In genomic region chr4:110294165-110294564, GRCh38 we compare ENCODE assay signal across 36 cellular contexts.
A peak's percentile ranks its signal among the peaks of the same experiment; 100 is the strongest.
DNase-seq lines count a peak whose midpoint lies in the region; ATAC-seq, FAIRE-seq and TF ChIP-seq lines count a peak whose summit lies in the region.
"Had no signal": no experiment of that assay in that cellular context is flagged by ENCODE, and none has a peak within 500 bp of the region (broad histone marks: within the 10 kb centered on the region; RNA-seq: fewer than 3 reads in every experiment).

No MANE protein-coding gene starts in this region.

- H3K9ac ChIP-seq in astrocyte (ENCODE audit: low read length), result no peak overlapping the region

- no peaks in the 10 kb centered on the region for H3K4me1 ChIP-seq in astrocyte (ENCODE audit: insufficient read depth, low read length)
- peaks cover 4% of the 10 kb centered on the region; the same call in 1 of the 2 replicates for H3K4me1 ChIP-seq in GM23338 (ENCODE audit: insufficient read depth)
- H3K4me1 ChIP-seq: BE2C, Peyer's patch, stomach had no signal

- H3F3A ChIP-seq in GM23338 (replicated peaks; ENCODE audit: low read depth), result no peaks in the 10 kb centered on the region

- H3K9me3 ChIP-seq in astrocyte (ENCODE audit: insufficient read depth, low read depth, low read length), result no peaks in the 10 kb centered on the region
- H3K9me3 ChIP-seq: BE2C, Peyer's patch, stomach had no signal

- H3K27me3 Mint-ChIP-seq in astrocyte (ENCODE audit: low read depth, unreplicated experiment) (peaks cover 6% of the 10 kb centered on the region), GM23338 (ENCODE audit: insufficient read depth, low read depth, poor library complexity) (peaks cover 2% of the 10 kb centered on the region)
- H3K27me3 Mint-ChIP-seq in activated T-helper 1 cell treated with anti-CD3 and anti-CD28 coated beads, Interleukin-12 subunit alpha, Interleukin-12 subunit beta, Interleukin-2, Interleukin-4 antibody, amounts not matched to agents 30 ng/mL and 10 ng/mL and 1 ng/mL, durations not matched to agents 14 hours and 24 hours and 36 hours (ENCODE audit: insufficient read depth), result peaks cover 22% of the 10 kb centered on the region

- FAIRE-seq in astrocyte (lab: Jason Lieb, UNC), result no peak
- FAIRE-seq: frontal cortex, HTR-8/SVneo had no signal

- H3K79me2 ChIP-seq in astrocyte (ENCODE audit: insufficient read depth, low read length), result no peaks in the 10 kb centered on the region
- no peaks in the 10 kb centered on the region for H3K79me2 ChIP-seq in GM23338 (replicated peaks; ENCODE audit: insufficient read depth)

- H3K27me3 ChIP-seq in astrocyte (ENCODE audit: insufficient read depth, low read length) (peaks cover 2% of the 10 kb centered on the region), GM23338 (ENCODE audit: insufficient read depth) (no peaks in the 10 kb centered on the region)
- H3K27me3 ChIP-seq: BE2C, Peyer's patch had no signal

- 0 out of 2 replicates have a peak, but pooled peaks cover 8% of the 10 kb centered on the region for H3K9me2 ChIP-seq in GM23338 (ENCODE audit: insufficient read depth)

- H3K9me3 Mint-ChIP-seq in astrocyte (ENCODE audit: unreplicated experiment) (no peaks in the 10 kb centered on the region), GM23338 (no peaks in the 10 kb centered on the region)
- no peaks in the 10 kb centered on the region for H3K9me3 Mint-ChIP-seq in activated T-helper 1 cell treated with anti-CD3 and anti-CD28 coated beads, Interleukin-12 subunit alpha, Interleukin-12 subunit beta, Interleukin-2, Interleukin-4 antibody, amounts not matched to agents 30 ng/mL and 10 ng/mL and 1 ng/mL, durations not matched to agents 14 hours and 24 hours and 36 hours

- H3K4me3 Mint-ChIP-seq in astrocyte (ENCODE audit: unreplicated experiment) (no peak overlapping the region), GM23338 (no peak overlapping the region)
- no peak overlapping the region for H3K4me3 Mint-ChIP-seq in activated T-helper 1 cell treated with anti-CD3 and anti-CD28 coated beads, Interleukin-12 subunit alpha, Interleukin-12 subunit beta, Interleukin-2, Interleukin-4 antibody, amounts not matched to agents 30 ng/mL and 10 ng/mL and 1 ng/mL, durations not matched to agents 14 hours and 24 hours and 36 hours
- H3K4me3 Mint-ChIP-seq: activated CD8-positive, alpha-beta T cell treated with anti-CD3 and anti-CD28 coated beads, Interleukin-2, amount 10 ng/mL, durations not matched to agents 7 days and 5 days; activated naive CD8-positive, alpha-beta T cell; naive B cell had no signal

- H3K4me1 Mint-ChIP-seq in astrocyte (ENCODE audit: low read depth, unreplicated experiment) (peaks cover 3% of the 10 kb centered on the region), GM23338 (no peaks in the 10 kb centered on the region; the same call in 1 of the 3 replicates)
- peaks cover 15% of the 10 kb centered on the region for H3K4me1 Mint-ChIP-seq in activated T-helper 1 cell treated with anti-CD3 and anti-CD28 coated beads, Interleukin-12 subunit alpha, Interleukin-12 subunit beta, Interleukin-2, Interleukin-4 antibody, amounts not matched to agents 30 ng/mL and 10 ng/mL and 1 ng/mL, durations not matched to agents 14 hours and 24 hours and 36 hours (ENCODE audit: low read depth)
- H3K4me1 Mint-ChIP-seq: naive B cell had no signal

- H3K36me3 ChIP-seq in astrocyte (ENCODE audit: insufficient read depth, low read length), result no peaks in the 10 kb centered on the region
- no peaks in the 10 kb centered on the region for H3K36me3 ChIP-seq in GM23338 (ENCODE audit: insufficient read depth)
- H3K36me3 ChIP-seq: BE2C, Peyer's patch, stomach, WERI-Rb-1 had no signal

- H3K4me3 ChIP-seq in astrocyte (ENCODE audit: insufficient read depth, low read depth, low read length) (no peak overlapping the region), GM23338 (no peak overlapping the region)
- H3K4me3 ChIP-seq: Peyer's patch, stomach had no signal

- H3K27ac Mint-ChIP-seq in astrocyte (ENCODE audit: unreplicated experiment) (no peak overlapping the region), GM23338 (no peak overlapping the region)
- H3K27ac Mint-ChIP-seq in activated T-helper 1 cell treated with anti-CD3 and anti-CD28 coated beads, Interleukin-12 subunit alpha, Interleukin-12 subunit beta, Interleukin-2, Interleukin-4 antibody, amounts not matched to agents 30 ng/mL and 10 ng/mL and 1 ng/mL, durations not matched to agents 14 hours and 24 hours and 36 hours, result no peak overlapping the region
- H3K27ac Mint-ChIP-seq: activated CD8-positive, alpha-beta T cell treated with anti-CD3 and anti-CD28 coated beads, Interleukin-2, amount 10 ng/mL, durations not matched to agents 7 days and 5 days; activated naive CD8-positive, alpha-beta T cell; CD8-positive, alpha-beta memory T cell; naive B cell had no signal

- no peak overlapping the region for H2AFZ ChIP-seq in astrocyte (ENCODE audit: low read depth, low read length)
- H2AFZ ChIP-seq in GM23338, result no peak overlapping the region

- DNase-seq in EL, result peak; percentile 16
- DNase-seq in LHCN-M2 (ENCODE audit: low read depth), result peak; percentile 57
- DNase-seq in astrocyte (ENCODE audit: low read depth), result peak; percentile 77
- DNase-seq in iris pigment epithelial cell (ENCODE audit: low read depth), result peak; percentile 27
- DNase-seq in stimulated activated CD4-positive, alpha-beta T cell treated with anti-CD3 and anti-CD28 coated beads, Interleukin-1b, Interleukin-23, amount 100 ng/mL, for 48 hours, result no peak
- no peak for DNase-seq in GM23338 (ENCODE audit: low spot score)
- DNase-seq in NCI-H2196 (lab: John Stamatoyannopoulos, UW; ENCODE audit: unreplicated experiment), result no peak
- no peak for DNase-seq in activated T-helper 1 cell treated with anti-CD3 and anti-CD28 coated beads, Interleukin-12 subunit alpha, Interleukin-12 subunit beta, Interleukin-2, Interleukin-4 antibody, amounts not matched to agents 30 ng/mL and 10 ng/mL and 1 ng/mL, durations not matched to agents 14 hours and 24 hours and 36 hours (ENCODE audit: low spot score)
- DNase-seq: activated CD4-positive, alpha-beta T cell treated with anti-CD3 and anti-CD28 coated beads for 4 hours; activated CD8-positive, alpha-beta T cell treated with anti-CD3 and anti-CD28 coated beads, Interleukin-2, amount 10 ng/mL, durations not matched to agents 7 days and 5 days; aorta; BE2C; caudate nucleus; CD8-positive, alpha-beta memory T cell; cortex of kidney; effector memory CD4-positive, alpha-beta T cell; KBM-7; kidney glomerular epithelial cell; midbrain; MM.1S; naive B cell; NCI-H1105 treated with DMSO at 0.1 percent for 48 hours; NCI-H187 treated with DMSO at 0.1 percent for 48 hours; NCI-H2171 treated with DMSO at 0.1 percent for 48 hours; NCI-H69; Peyer's patch; right cardiac atrium; SIG-M5; stimulated activated CD4-positive, alpha-beta T cell treated with anti-CD3 and anti-CD28 coated beads, Interleukin-2, amount 100 ng/mL, for 48 hours; stomach; SW 1271; WERI-Rb-1 had no signal

- H3K4me2 ChIP-seq in astrocyte (ENCODE audit: low read length), result no peak overlapping the region
- no peak overlapping the region for H3K4me2 ChIP-seq in GM23338

- intact Hi-C loops in activated T-helper 1 cell treated with anti-CD3 and anti-CD28 coated beads, Interleukin-12 subunit alpha, Interleukin-12 subunit beta, Interleukin-2, Interleukin-4 antibody, amounts not matched to agents 30 ng/mL and 10 ng/mL and 1 ng/mL, durations not matched to agents 14 hours and 24 hours and 36 hours (cut with micrococcal nuclease), result no loop called here

- H4K20me1 ChIP-seq in astrocyte (ENCODE audit: insufficient read depth, low read length) (no peaks in the 10 kb centered on the region), GM23338 (replicated peaks; ENCODE audit: insufficient read depth) (no peaks in the 10 kb centered on the region)

- no peaks in the 10 kb centered on the region for H3K36me3 Mint-ChIP-seq in astrocyte (ENCODE audit: low read depth, unreplicated experiment)
- no peaks in the 10 kb centered on the region for H3K36me3 Mint-ChIP-seq in GM23338 (ENCODE audit: low read depth)
- no peaks in the 10 kb centered on the region for H3K36me3 Mint-ChIP-seq in activated T-helper 1 cell treated with anti-CD3 and anti-CD28 coated beads, Interleukin-12 subunit alpha, Interleukin-12 subunit beta, Interleukin-2, Interleukin-4 antibody, amounts not matched to agents 30 ng/mL and 10 ng/mL and 1 ng/mL, durations not matched to agents 14 hours and 24 hours and 36 hours (ENCODE audit: low read depth)
- H3K36me3 Mint-ChIP-seq: activated naive CD8-positive, alpha-beta T cell; CD8-positive, alpha-beta memory T cell; naive B cell had no signal

- H3K27ac ChIP-seq in astrocyte (ENCODE audit: low read depth, low read length), result no peak overlapping the region
- no peak overlapping the region for H3K27ac ChIP-seq in GM23338 (ENCODE audit: low read depth)
- H3K27ac ChIP-seq: epithelial cell of prostate, Peyer's patch, stomach, WERI-Rb-1 had no signal

- ATAC-seq in GM23338, result no peak
- ATAC-seq: activated CD8-positive, alpha-beta T cell treated with anti-CD3 and anti-CD28 coated beads, Interleukin-2, amount 10 ng/mL, durations not matched to agents 7 days and 5 days; right cardiac atrium had no signal

- TF ChIP-seq CTCF in astrocyte (IDR thresholded peaks at IDR 0.05; ENCODE audit: insufficient read depth, low read depth, low read length), result no peak
- no peak for TF ChIP-seq CTCF in GM23338 (conservative IDR thresholded peaks at IDR 0.05; ENCODE audit: low read depth in 2 of 2)

TF ChIP-seq in GM23338, 12 proteins besides CTCF, POLR2A, EP300 and RAD21 (continues in another document):
- TF ChIP-seq EZH2phosphoT487 (IDR thresholded peaks at IDR 0.05; ENCODE audit: unreplicated experiment) (no peak), STAT1 (IDR thresholded peaks at IDR 0.05; ENCODE audit: unreplicated experiment) (no peak), ETS1 (IDR thresholded peaks at IDR 0.05) (no peak)

Comparison
In these comparisons a context has a peak if more than half of its experiments do, and no peak if none do; other contexts are left out.
1. DNase-seq: peak in EL (single experiment), LHCN-M2 (single experiment), astrocyte (single experiment) and iris pigment epithelial cell (single experiment); none in stimulated activated CD4-positive, alpha-beta T cell treated with anti-CD3 and anti-CD28 coated beads, Interleukin-1b, Interleukin-23, amount 100 ng/mL, for 48 hours (single experiment), GM23338 (single experiment), NCI-H2196 (single experiment) and activated T-helper 1 cell treated with anti-CD3 and anti-CD28 coated beads, Interleukin-12 subunit alpha, Interleukin-12 subunit beta, Interleukin-2, Interleukin-4 antibody, amounts not matched to agents 30 ng/mL and 10 ng/mL and 1 ng/mL, durations not matched to agents 14 hours and 24 hours and 36 hours (single experiment).